Comparison of ENCODE assay signal across 20 cellular contexts in genomic region chr2:121243821-121244460, GRCh38. TPM values are rescaled to one million over a fixed set of nuclear protein-coding genes. Genes with fewer than 3 reads are reported as not detected.
"Had no signal": no experiment of that assay in that cellular context is flagged by ENCODE, and none has a peak within 500 bp of the region (broad histone marks: within the 10 kb centered on the region; RNA-seq: fewer than 3 reads in every experiment).

No MANE protein-coding gene starts in this region.

- H3K9me3 Mint-ChIP-seq: naive B cell, nephron had no signal

- DNase-seq: central memory CD4-positive, alpha-beta T cell; cortex of kidney; effector CD8-positive, alpha-beta T cell; hippocampal formation; kidney glomerular epithelial cell; mesenchymal stem cell; naive B cell; sigmoid colon; stimulated activated CD4-positive, alpha-beta T cell treated with anti-CD3 and anti-CD28 coated beads, Interleukin-2, amount 100 ng/mL, for 48 hours; stimulated activated naive CD4-positive, alpha-beta T cell treated with Interleukin-2 at 50 U/mL for 16 hours had no signal

- H3K36me3 ChIP-seq: heart left ventricle, neutrophil, sigmoid colon had no signal

- H3K36me3 Mint-ChIP-seq: naive B cell had no signal

- H3K4me1 ChIP-seq: heart left ventricle, sigmoid colon, tibial artery had no signal

- ATAC-seq: left lobe of liver had no signal

- H3K4me3 ChIP-seq: dorsolateral prefrontal cortex, heart left ventricle, sigmoid colon, skin epidermis, tibial artery had no signal

- H3K9me3 ChIP-seq: heart left ventricle, neutrophil, sigmoid colon, tibial artery had no signal

- H3K4me3 Mint-ChIP-seq: naive B cell, nephron had no signal

- H3K27ac Mint-ChIP-seq: naive B cell had no signal

- H3K27me3 ChIP-seq: dorsolateral prefrontal cortex, heart left ventricle, neutrophil, sigmoid colon had no signal

- H3K27ac ChIP-seq: dorsolateral prefrontal cortex, heart left ventricle, neutrophil, sigmoid colon, skin epidermis, tibial artery had no signal

- FAIRE-seq: frontal cortex had no signal

- H3K4me1 Mint-ChIP-seq: naive B cell had no signal

RNA-seq across cellular contexts. Expression of gene TFCP2L1, which starts 41.1 kb away (rescaled TPM):
- total RNA-seq: glomerular endothelial cell, pulmonary artery endothelial cell had no signal
